8 cellular contexts compared by ENCODE assay signal in the genomic region with DNA sequence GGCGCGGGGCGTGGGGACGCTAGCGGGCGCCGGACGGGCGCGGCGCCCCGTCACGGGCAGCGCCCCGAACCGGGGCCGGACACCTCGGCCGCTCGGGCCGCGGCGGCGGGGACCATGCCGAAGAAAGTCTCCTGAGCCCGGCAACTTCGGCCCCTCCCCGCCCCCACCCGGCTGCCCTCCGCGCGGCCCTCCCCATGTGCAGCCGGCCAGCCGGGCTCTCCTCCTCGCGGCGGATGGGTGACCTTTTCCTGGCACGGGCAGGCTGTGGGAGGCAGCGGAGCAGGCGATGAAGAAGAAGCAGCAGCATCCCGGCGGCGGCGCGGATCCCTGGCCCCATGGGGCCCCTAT. TPM values are rescaled to one million over a fixed set of nuclear protein-coding genes. Genes with fewer than 3 reads are reported as not detected.
DNase-seq lines count a peak whose midpoint lies in the region; ATAC-seq and TF ChIP-seq lines count a peak whose summit lies in the region.

No MANE protein-coding gene starts in this region.

- TF ChIP-seq CTCF in omental fat pad (IDR thresholded peaks at IDR 0.05) = no peak

- no peaks in the 10 kb centered on the region for H3K36me3 Mint-ChIP-seq in activated CD4-positive, alpha-beta T cell treated with anti-CD3 and anti-CD28 coated beads for 36 hours (ENCODE audit: low read depth)

- DNase-seq in activated CD4-positive, alpha-beta T cell treated with anti-CD3 and anti-CD28 coated beads for 36 hours = peak; percentile 57
- DNase-seq in activated CD4-positive, alpha-beta T cell treated with anti-CD3 and anti-CD28 coated beads, Interleukin-2, amount 50 U/mL, for 1 hour = no peak
- peak; percentile 57 for DNase-seq in HK-2 (ENCODE audit: unreplicated experiment)
- peak; percentile 25 for DNase-seq in activated gamma-delta T cell treated with Interleukin-2 at 50 U/mL for 16 hours
- DNase-seq in Right ventricle myocardium superior = peak; percentile 74
- DNase-seq in omental fat pad (ENCODE audit: low spot score) = no peak
- DNase-seq in NCI-H345 treated with DMSO at 0.1 percent for 48 hours (lab: John Stamatoyannopoulos, UW; ENCODE audit: unreplicated experiment) = no peak
- no peak for DNase-seq in Kasumi-1 (lab: John Stamatoyannopoulos, UW)

- H3K9me3 Mint-ChIP-seq in activated CD4-positive, alpha-beta T cell treated with anti-CD3 and anti-CD28 coated beads for 36 hours (ENCODE audit: low read depth) = no peaks in the 10 kb centered on the region

- ATAC-seq in activated CD4-positive, alpha-beta T cell treated with anti-CD3 and anti-CD28 coated beads for 36 hours = peak; percentile 28
- ATAC-seq in Right ventricle myocardium superior (ENCODE audit: poor library complexity) (peak; percentile 45), omental fat pad (ENCODE audit: low FRiP score) (peak; percentile 64)

- CTCF ChIA-PET in activated CD4-positive, alpha-beta T cell treated with anti-CD3 and anti-CD28 coated beads for 36 hours (lab: Charles Lee) = interaction anchor here (2.5 kb wide), 1 partner anchor 10 kb away, joined by 15 read pairs; no protein-coding TSS in a partner anchor

- H3K27me3 Mint-ChIP-seq in activated CD4-positive, alpha-beta T cell treated with anti-CD3 and anti-CD28 coated beads for 36 hours = peaks cover 38% of the 10 kb centered on the region

- peaks cover 23% of the 10 kb centered on the region for H3K4me1 Mint-ChIP-seq in activated CD4-positive, alpha-beta T cell treated with anti-CD3 and anti-CD28 coated beads for 36 hours

- H3K4me3 Mint-ChIP-seq in activated CD4-positive, alpha-beta T cell treated with anti-CD3 and anti-CD28 coated beads for 36 hours = peak overlapping the region; percentile 87

- POLR2A ChIA-PET in activated CD4-positive, alpha-beta T cell treated with anti-CD3 and anti-CD28 coated beads for 36 hours (lab: Charles Lee) = interaction anchor here (1.1 kb wide), 1 partner anchor 11 kb away, joined by 3 read pairs; no protein-coding TSS in a partner anchor

- H3K27ac Mint-ChIP-seq in activated CD4-positive, alpha-beta T cell treated with anti-CD3 and anti-CD28 coated beads for 36 hours = no peak overlapping the region

- intact Hi-C loops in activated CD4-positive, alpha-beta T cell treated with anti-CD3 and anti-CD28 coated beads for 36 hours (cut with DNase I, micrococcal nuclease) = loop anchor here (1.0 to 5.0 kb wide), 4 partner anchors 14 to 685 kb away; no protein-coding TSS in a partner anchor
- intact Hi-C loops in Right ventricle myocardium superior (cut with DNase I) = loop anchor here (5.0 kb wide), 1 partner anchor 200 kb away; no protein-coding TSS in a partner anchor

RNA-seq across cellular contexts. Expression of a gene that starts 0.3 kb away (rescaled TPM):
- total RNA-seq in activated CD4-positive, alpha-beta T cell treated with anti-CD3 and anti-CD28 coated beads for 36 hours = 1 to 10 TPM; 2.2 to 2.8 TPM
- total RNA-seq in Right ventricle myocardium superior = 3.9 TPM
- total RNA-seq in omental fat pad = 10 to 100 TPM in 3 of 4 donors, 1 to 10 TPM in 1; 9.2 to 20.8 (median 15.0) TPM

Comparison
In these comparisons a context has a peak if more than half of its experiments do, and no peak if none do; other contexts are left out.
1. DNase-seq: peak in activated CD4-positive, alpha-beta T cell treated with anti-CD3 and anti-CD28 coated beads for 36 hours (single experiment), HK-2 (single experiment), activated gamma-delta T cell treated with Interleukin-2 at 50 U/mL for 16 hours (single experiment) and Right ventricle myocardium superior (single experiment); none in activated CD4-positive, alpha-beta T cell treated with anti-CD3 and anti-CD28 coated beads, Interleukin-2, amount 50 U/mL, for 1 hour (single experiment), omental fat pad (single experiment), NCI-H345 treated with DMSO at 0.1 percent for 48 hours (single experiment) and Kasumi-1 (0 of 2).
2. Peak in every context shown above with its lines, with median percentiles within 50 percentile points of each other: ATAC-seq.